Comparison of ENCODE assay signal across 34 cellular contexts in genomic region chr10:71249996-71250395, GRCh38. TPM values are rescaled to one million over a fixed set of nuclear protein-coding genes. Genes with fewer than 3 reads are reported as not detected.
"Had no signal": no experiment of that assay in that cellular context is flagged by ENCODE, and none has a peak within 500 bp of the region (broad histone marks: within the 10 kb centered on the region; RNA-seq: fewer than 3 reads in every experiment).

No MANE protein-coding gene starts in this region.

- DNase-seq: activated CD4-positive, alpha-beta T cell treated with anti-CD3 and anti-CD28 coated beads for 48 hours; activated CD4-positive, alpha-beta T cell treated with anti-CD3 and anti-CD28 coated beads, Interleukin-2, amount 50 U/mL, for 48 hours; activated CD8-positive, alpha-beta memory T cell treated with anti-CD3 and anti-CD28 coated beads for 24 hours; activated effector memory CD4-positive, alpha-beta T cell treated with anti-CD3 and anti-CD28 coated beads, Interleukin-2, amount 50 U/mL, for 16 hours; activated naive CD4-positive, alpha-beta T cell treated with anti-CD3 and anti-CD28 coated beads for 36 hours; activated naive CD8-positive, alpha-beta T cell treated with anti-CD3 and anti-CD28 coated beads for 36 hours; activated T-cell treated with anti-CD3 and anti-CD28 coated beads, Interleukin-2, amount 50 U/mL, for 1 hour; adrenal gland; body of pancreas; caudate nucleus; cortex of kidney; effector memory CD8-positive, alpha-beta T cell; erythroblast; gastrocnemius medialis; glutamatergic neuron; hippocampal formation; left cardiac atrium; left ventricle myocardium superior; mammary epithelial cell; midbrain; naive thymus-derived CD8-positive, alpha-beta T cell; sigmoid colon; small intestine; stimulated activated CD4-positive, alpha-beta T cell treated with anti-CD3 and anti-CD28 coated beads, Interleukin-1b, Interleukin-23, amount 100 ng/mL, for 48 hours; stimulated activated naive CD4-positive, alpha-beta T cell; T-helper 17 cell; T1000; testis; transverse colon; uterus; WERI-Rb-1 had no signal

- H3K9me3 ChIP-seq: adrenal gland, body of pancreas, gastrocnemius medialis, neutrophil, sigmoid colon, testis, transverse colon, uterus had no signal

- H3K27ac ChIP-seq: adrenal gland, body of pancreas, gastrocnemius medialis, neutrophil, sigmoid colon, testis, uterus, WERI-Rb-1 had no signal

- FAIRE-seq: keratinocyte, small intestine had no signal

- ATAC-seq: activated CD4-positive, CD25-positive, alpha-beta regulatory T cell treated with anti-CD3 and anti-CD28 coated beads, Interleukin-2, amount 50 U/mL, for 24 hours; body of pancreas; effector memory CD8-positive, alpha-beta T cell; gastrocnemius medialis; left cardiac atrium; left ventricle myocardium superior; naive thymus-derived CD8-positive, alpha-beta T cell; T-helper 17 cell had no signal

- H3K4me3 ChIP-seq: adrenal gland, body of pancreas, gastrocnemius medialis, sigmoid colon, testis, transverse colon, uterus had no signal

- H3K36me3 ChIP-seq: adrenal gland, gastrocnemius medialis, neutrophil, sigmoid colon, transverse colon, uterus, WERI-Rb-1 had no signal

- H3K27me3 ChIP-seq: adrenal gland, body of pancreas, gastrocnemius medialis, sigmoid colon, testis, transverse colon, uterus had no signal

RNA-seq across cellular contexts. Expression of gene UNC5B, which starts 37.6 kb away (rescaled TPM):
- total RNA-seq: naive thymus-derived CD8-positive, alpha-beta T cell; T-helper 17 cell had no signal
